ENCODE assay signal across 8 cellular contexts in genomic region chr15:89912674-89913396, GRCh38. TPM values are rescaled to one million over a fixed set of nuclear protein-coding genes. Genes with fewer than 3 reads are reported as not detected.
DNase-seq lines count a peak whose midpoint lies in the region; ATAC-seq and TF ChIP-seq lines count a peak whose summit lies in the region.

ARPIN (minus strand) TSS chr15:89912952; CDS start chr15:89912835, 117 bp downstream.

- peak in 1 of 5 experiments; percentile 23 for TF ChIP-seq CTCF in tibial nerve (IDR thresholded peaks at IDR 0.05)

- no peaks in the 10 kb centered on the region for H3K9me3 ChIP-seq in tibial nerve

- TF ChIP-seq EP300 in tibial nerve (IDR thresholded peaks at IDR 0.05): no peak

- H3K27me3 Mint-ChIP-seq in activated CD4-positive, alpha-beta memory T cell treated with anti-CD3 and anti-CD28 coated beads for 36 hours: peaks cover 29% of the 10 kb centered on the region
- H3K27me3 Mint-ChIP-seq in activated CD4-positive, alpha-beta memory T cell treated with anti-CD3 and anti-CD28 coated beads, Interleukin-2, amount 10 ng/mL, durations not matched to agents 7 days and 5 days: peaks cover 44% of the 10 kb centered on the region
- H3K27me3 Mint-ChIP-seq in T-cell: peaks cover 29 to 45% of the 10 kb centered on the region in 2 donors

- H3K9me3 Mint-ChIP-seq in activated CD4-positive, alpha-beta memory T cell treated with anti-CD3 and anti-CD28 coated beads for 36 hours: no peaks in the 10 kb centered on the region
- H3K9me3 Mint-ChIP-seq in activated CD4-positive, alpha-beta memory T cell treated with anti-CD3 and anti-CD28 coated beads, Interleukin-2, amount 10 ng/mL, durations not matched to agents 7 days and 5 days: no peaks in the 10 kb centered on the region
- H3K9me3 Mint-ChIP-seq in T-cell: no peaks in the 10 kb centered on the region

- peaks cover 3% of the 10 kb centered on the region for H3K4me1 Mint-ChIP-seq in activated CD4-positive, alpha-beta memory T cell treated with anti-CD3 and anti-CD28 coated beads for 36 hours (ENCODE audit: low read depth)
- H3K4me1 Mint-ChIP-seq in activated CD4-positive, alpha-beta memory T cell treated with anti-CD3 and anti-CD28 coated beads, Interleukin-2, amount 10 ng/mL, durations not matched to agents 7 days and 5 days: peaks cover 3% of the 10 kb centered on the region
- peaks cover 0 to 7% (median 6%) of the 10 kb centered on the region in 3 donors for H3K4me1 Mint-ChIP-seq in T-cell

- no peaks in the 10 kb centered on the region for H3K27me3 ChIP-seq in tibial nerve

- TF ChIP-seq POLR2A in tibial nerve (IDR thresholded peaks at IDR 0.05): no peak

- WGBS in tibial nerve, 2 donors: 9 to 36% methylated on average over 8 to 32 of the region's 57 CpGs

- no peak within 1 kb of the TSS for H3K27ac Mint-ChIP-seq in activated CD4-positive, alpha-beta memory T cell treated with anti-CD3 and anti-CD28 coated beads for 36 hours
- H3K27ac Mint-ChIP-seq in activated CD4-positive, alpha-beta memory T cell treated with anti-CD3 and anti-CD28 coated beads, Interleukin-2, amount 10 ng/mL, durations not matched to agents 7 days and 5 days: no peak within 1 kb of the TSS
- no peak within 1 kb of the TSS for H3K27ac Mint-ChIP-seq in T-cell

- peak within 1 kb of the TSS; percentile 0 to 87 (median 84) for H3K27ac ChIP-seq in tibial nerve

- DNase-seq in activated CD4-positive, alpha-beta memory T cell treated with anti-CD3 and anti-CD28 coated beads for 36 hours: no peak
- no peak for DNase-seq in activated CD4-positive, alpha-beta memory T cell treated with anti-CD3 and anti-CD28 coated beads, Interleukin-2, amount 10 ng/mL, durations not matched to agents 7 days and 5 days
- peak in 2 of 34 experiments; percentile 9 to 10 for DNase-seq in T-cell
- DNase-seq in midbrain (lab: John Stamatoyannopoulos, UW): peak; percentile 28
- DNase-seq in tibial nerve (ENCODE audit: low spot score in 2 of 2): peak in 1 of 2 donors; percentile 13
- no peak for DNase-seq in activated gamma-delta T cell treated with Interleukin-2 at 50 U/mL for 16 hours

- peak within 1 kb of the TSS; percentile 20 for H3K4me3 Mint-ChIP-seq in activated CD4-positive, alpha-beta memory T cell treated with anti-CD3 and anti-CD28 coated beads for 36 hours
- no peak within 1 kb of the TSS for H3K4me3 Mint-ChIP-seq in activated CD4-positive, alpha-beta memory T cell treated with anti-CD3 and anti-CD28 coated beads, Interleukin-2, amount 10 ng/mL, durations not matched to agents 7 days and 5 days
- H3K4me3 Mint-ChIP-seq in T-cell: peak within 1 kb of the TSS in 2 of 3 donors; percentile 41 to 42

- intact Hi-C loops in activated CD4-positive, alpha-beta memory T cell treated with anti-CD3 and anti-CD28 coated beads for 36 hours (cut with micrococcal nuclease): no loop called here

- POLR2A ChIA-PET in activated CD4-positive, alpha-beta memory T cell treated with anti-CD3 and anti-CD28 coated beads for 36 hours (lab: Charles Lee): no interaction called here
- POLR2A ChIA-PET in activated CD4-positive, alpha-beta memory T cell treated with anti-CD3 and anti-CD28 coated beads, Interleukin-2, amount 10 ng/mL, durations not matched to agents 7 days and 5 days (lab: Charles Lee): interaction anchor here (1.1 kb wide), 1 partner anchor 24 kb away, joined by 3 read pairs; no protein-coding TSS in a partner anchor
- POLR2A ChIA-PET in T-cell (lab: Charles Lee): no interaction called here

- CTCF ChIA-PET in activated CD4-positive, alpha-beta memory T cell treated with anti-CD3 and anti-CD28 coated beads for 36 hours (lab: Charles Lee): no interaction called here
- CTCF ChIA-PET in activated CD4-positive, alpha-beta memory T cell treated with anti-CD3 and anti-CD28 coated beads, Interleukin-2, amount 10 ng/mL, durations not matched to agents 7 days and 5 days (lab: Charles Lee): interaction anchor here (1.5 kb wide), 1 partner anchor 158 kb away, joined by 4 read pairs; no protein-coding TSS in a partner anchor
- CTCF ChIA-PET in T-cell (lab: Charles Lee): interaction anchor here in 1 of 2 donors (0.5 to 0.6 kb wide), 2 partner anchors 15 to 556 kb away, joined by 3 to 4 read pairs; no protein-coding TSS in a partner anchor

- ATAC-seq in T-cell (replicated peaks in 1 of 4) (peak; percentile 33 to 56 (median 43)), esophagus mucosa (peak; percentile 57), GM19395 (IDR thresholded peaks at IDR 0.05; ENCODE audit: unreplicated experiment) (no peak)

- H3K36me3 ChIP-seq in tibial nerve: peaks cover 0 to 28% (median 3%) of the 10 kb centered on the region in 3 donors

- H3K4me3 ChIP-seq in tibial nerve: peak within 1 kb of the TSS; percentile 64 to 95 (median 75)

- peaks cover 0 to 28% (median 10%) of the 10 kb centered on the region in 4 donors for H3K4me1 ChIP-seq in tibial nerve

- H3K36me3 Mint-ChIP-seq in activated CD4-positive, alpha-beta memory T cell treated with anti-CD3 and anti-CD28 coated beads for 36 hours: no peaks in the 10 kb centered on the region
- H3K36me3 Mint-ChIP-seq in activated CD4-positive, alpha-beta memory T cell treated with anti-CD3 and anti-CD28 coated beads, Interleukin-2, amount 10 ng/mL, durations not matched to agents 7 days and 5 days (ENCODE audit: low read depth): no peaks in the 10 kb centered on the region
- H3K36me3 Mint-ChIP-seq in T-cell: no peaks in the 10 kb centered on the region

RNA-seq across cellular contexts. Expression of gene ARPIN, which starts in this region (rescaled TPM):
- total RNA-seq in activated CD4-positive, alpha-beta memory T cell treated with anti-CD3 and anti-CD28 coated beads for 36 hours: under 1 TPM in 1 of 2 experiments, not detected in 1; 0.05 TPM
- not detected for total RNA-seq in activated CD4-positive, alpha-beta memory T cell treated with anti-CD3 and anti-CD28 coated beads, Interleukin-2, amount 10 ng/mL, durations not matched to agents 7 days and 5 days
- total RNA-seq in T-cell: under 1 TPM in 4 of 5 donors, not detected in 1; 0.03 to 0.09 (median 0.06) TPM
- total RNA-seq in esophagus mucosa: 17.5 TPM
- 10 to 100 TPM; 21.0 to 32.6 (median 25.6) TPM for total RNA-seq in tibial nerve

Comparison
In these comparisons a context has a peak if more than half of its experiments do, and no peak if none do; other contexts are left out.
1. RNA of gene ARPIN (total RNA-seq): 21.0 to 32.6 TPM in tibial nerve and 17.5 TPM in esophagus mucosa (single experiment); 0.03 to 0.09 TPM in T-cell, 0.05 TPM in activated CD4-positive, alpha-beta memory T cell treated with anti-CD3 and anti-CD28 coated beads for 36 hours and not detected in activated CD4-positive, alpha-beta memory T cell treated with anti-CD3 and anti-CD28 coated beads, Interleukin-2, amount 10 ng/mL, durations not matched to agents 7 days and 5 days; every median in the first group is over 10 times any median in the second.
2. Peak in ATAC-seq in T-cell; RNA of the gene not detected or under 1 TPM.